Comparison of ENCODE assay signal across 16 cellular contexts in genomic region chr11:72982286-72982685, GRCh38.
"Had no signal": no experiment of that assay in that cellular context is flagged by ENCODE, and none has a peak within 500 bp of the region (broad histone marks: within the 10 kb centered on the region; RNA-seq: fewer than 3 reads in every experiment).

No MANE protein-coding gene starts in this region.

- H3K36me3 ChIP-seq: thyroid gland had no signal

- H3K79me2 ChIP-seq: parathyroid adenoma had no signal

- H3K9ac ChIP-seq: parathyroid adenoma had no signal

- H3K4me3 Mint-ChIP-seq: activated T-cell treated with anti-CD3 and anti-CD28 coated beads, Interleukin-2, amount 50 U/mL, for 72 hours; natural killer cell had no signal

- H3K4me3 ChIP-seq: esophagus squamous epithelium, smooth muscle cell, thyroid gland had no signal

- H3K27me3 ChIP-seq: esophagus squamous epithelium, thyroid gland had no signal

- H3K9me3 ChIP-seq: esophagus squamous epithelium, thyroid gland had no signal

- H3K4me2 ChIP-seq: smooth muscle cell had no signal

- ATAC-seq: activated T-cell treated with anti-CD3 and anti-CD28 coated beads, Interleukin-2, amount 50 U/mL, for 72 hours; left cardiac atrium; natural killer cell; sciatic nerve had no signal

- DNase-seq: activated effector memory CD4-positive, alpha-beta T cell treated with anti-CD3 and anti-CD28 coated beads, Interleukin-2, amount 50 U/mL, for 16 hours; activated naive CD4-positive, alpha-beta T cell treated with anti-CD3 and anti-CD28 coated beads, Interleukin-2, amount 50 U/mL, for 16 hours; activated T-cell treated with anti-CD3 and anti-CD28 coated beads, Interleukin-2, amount 50 U/mL, for 72 hours; cerebellar nuclear complex; effector memory CD4-positive, alpha-beta T cell; esophagus squamous epithelium; left cardiac atrium; natural killer cell; stimulated activated CD4-positive, alpha-beta T cell treated with anti-CD3 and anti-CD28 coated beads, Interleukin-4, amount 100 ng/mL, for 24 hours; stimulated activated naive CD4-positive, alpha-beta T cell treated with Interleukin-2 at 50 U/mL for 16 hours; T1000; thyroid gland had no signal

- H3K27ac ChIP-seq: esophagus squamous epithelium, parathyroid adenoma, thyroid gland had no signal

- H3K9me3 Mint-ChIP-seq: natural killer cell had no signal

- H3K4me1 Mint-ChIP-seq: natural killer cell had no signal

- FAIRE-seq: bronchial epithelial cell had no signal

- H2AFZ ChIP-seq: parathyroid adenoma had no signal

- H3K27ac Mint-ChIP-seq: activated T-cell treated with anti-CD3 and anti-CD28 coated beads, Interleukin-2, amount 50 U/mL, for 72 hours; natural killer cell had no signal

- H3K4me1 ChIP-seq: esophagus squamous epithelium, parathyroid adenoma, thyroid gland had no signal
